ENCODE assay signal across 7 cellular contexts in genomic region chr13:46339035-46339666, GRCh38. TPM values are rescaled to one million over a fixed set of nuclear protein-coding genes. Genes with fewer than 3 reads are reported as not detected.
DNase-seq lines count a peak whose midpoint lies in the region; ATAC-seq, FAIRE-seq and TF ChIP-seq lines count a peak whose summit lies in the region.

No MANE protein-coding gene starts in this region.

- no peak overlapping the region for H3K4me3 Mint-ChIP-seq in nephron progenitor cell
- no peak overlapping the region for H3K4me3 Mint-ChIP-seq in progenitor cell of endocrine pancreas (ENCODE audit: low read depth)

- peaks cover 10% of the 10 kb centered on the region for H3K36me3 Mint-ChIP-seq in nephron progenitor cell (ENCODE audit: low read depth)
- peaks cover 2% of the 10 kb centered on the region for H3K36me3 Mint-ChIP-seq in progenitor cell of endocrine pancreas (ENCODE audit: insufficient read depth)

- H3K27ac Mint-ChIP-seq in nephron progenitor cell (no peak overlapping the region), progenitor cell of endocrine pancreas (no peak overlapping the region)

- H3K9me3 Mint-ChIP-seq in nephron progenitor cell (peaks cover 14% of the 10 kb centered on the region), progenitor cell of endocrine pancreas (ENCODE audit: low read depth) (peaks cover 9% of the 10 kb centered on the region)

- H3K4me1 Mint-ChIP-seq in nephron progenitor cell (peaks cover 33% of the 10 kb centered on the region), progenitor cell of endocrine pancreas (ENCODE audit: low read depth) (peaks cover 10% of the 10 kb centered on the region)

- peaks cover 8% of the 10 kb centered on the region for H3K27me3 Mint-ChIP-seq in nephron progenitor cell (ENCODE audit: low read depth, poor library complexity)
- no peaks in the 10 kb centered on the region for H3K27me3 Mint-ChIP-seq in progenitor cell of endocrine pancreas

- in situ Hi-C loops in astrocyte of the cerebellum (cut with HindIII; ENCODE audit: low sequenced_read_pairs): no loop called here

- H3K4me3 ChIP-seq in astrocyte of the cerebellum (ENCODE audit: low read depth, low read length) (no peak overlapping the region), skeletal muscle cell (ENCODE audit: low read depth, low read length) (no peak overlapping the region)

- DNase-seq in GM19239 (ENCODE audit: insufficient read length, low spot score): no peak
- DNase-seq in astrocyte of the cerebellum (ENCODE audit: low read depth): peak; percentile 97
- DNase-seq in skeletal muscle cell (ENCODE audit: low read depth): peak; percentile 90
- no peak for DNase-seq in NCI-H2171 (lab: John Stamatoyannopoulos, UW)
- no peak for DNase-seq in nephron progenitor cell
- no peak for DNase-seq in progenitor cell of endocrine pancreas (ENCODE audit: low spot score, unreplicated experiment)

- ATAC-seq in HG03469 (IDR thresholded peaks at IDR 0.05; ENCODE audit: unreplicated experiment): peak; percentile 45

- TF ChIP-seq CTCF in astrocyte of the cerebellum (IDR thresholded peaks at IDR 0.05; ENCODE audit: low read depth, low read length, missing control alignments) (peak; percentile 37), nephron progenitor cell (IDR thresholded peaks at IDR 0.05) (no peak), progenitor cell of endocrine pancreas (IDR thresholded peaks at IDR 0.05; ENCODE audit: unreplicated experiment) (no peak)

- peak; percentile 45 for FAIRE-seq in GM19239 (lab: Jason Lieb, UNC)

RNA-seq across cellular contexts. Expression of gene RUBCNL, which starts 47.9 kb away (rescaled TPM):
- 1.4 and 2.1 TPM in 2 replicates for total RNA-seq in progenitor cell of endocrine pancreas

Comparison
In these comparisons a context has a peak if more than half of its experiments do, and no peak if none do; other contexts are left out.
1. DNase-seq: peak in astrocyte of the cerebellum (single experiment) and skeletal muscle cell (single experiment); none in GM19239 (single experiment), NCI-H2171 (single experiment), nephron progenitor cell (single experiment) and progenitor cell of endocrine pancreas (single experiment).